16 cellular contexts compared by ENCODE assay signal in genomic region chr10:29472268-29473086, GRCh38.
DNase-seq lines count a peak whose midpoint lies in the region; ATAC-seq and TF ChIP-seq lines count a peak whose summit lies in the region.
"Had no signal": no experiment of that assay in that cellular context is flagged by ENCODE, and none has a peak within 500 bp of the region (broad histone marks: within the 10 kb centered on the region; RNA-seq: fewer than 3 reads in every experiment).

No MANE protein-coding gene starts in this region.

- intact Hi-C loops in IMR-90 (cut with micrococcal nuclease) = no loop called here
- intact Hi-C loops in activated T-helper 2 cell treated with anti-CD3 and anti-CD28 coated beads, Interferon-gamma antibody, Interleukin-2, Interleukin-4, amounts not matched to agents 10 μg/mL and 5 μg/mL and 100 μg/mL, durations not matched to agents 14 hours and 24 hours and 36 hours (cut with micrococcal nuclease) = no loop called here
- intact Hi-C loops in CD4-positive, alpha-beta T cell (cut with DNase I, micrococcal nuclease) = no loop called here

- TF ChIP-seq RAD21 in IMR-90 (IDR thresholded peaks at IDR 0.05; ENCODE audit: low read length) (no peak), SK-N-SH (IDR thresholded peaks at IDR 0.05; ENCODE audit: low read length) (no peak)

- H4K20me1 ChIP-seq in IMR-90 (ENCODE audit: insufficient read depth, low read length) = peaks cover 27% of the 10 kb centered on the region
- peaks cover 60% of the 10 kb centered on the region for H4K20me1 ChIP-seq in SK-N-SH (ENCODE audit: insufficient read depth)

- TF ChIP-seq POLR2A in IMR-90 (IDR thresholded peaks at IDR 0.05; ENCODE audit: low read depth, low read length) = no peak

- no peak overlapping the region for H2BK5ac ChIP-seq in IMR-90 (ENCODE audit: low read depth, low read length, poor library complexity, severe bottlenecking)

- peak overlapping the region; percentile 69 for H2AK9ac ChIP-seq in IMR-90 (replicated peaks; ENCODE audit: low read depth, low read length, poor library complexity)

- TF ChIP-seq CTCF in IMR-90 (conservative IDR thresholded peaks at IDR 0.05; ENCODE audit: low read depth, low read length) (no peak), SK-N-SH (IDR thresholded peaks at IDR 0.05) (no peak)
- TF ChIP-seq CTCF in CD4-positive, alpha-beta T cell (IDR thresholded peaks at IDR 0.05) = no peak

- POLR2A ChIA-PET in IMR-90 (lab: Charles Lee; ENCODE audit: unreplicated experiment) (no interaction called here), SK-N-SH (lab: Yijun Ruan, JAX) (no interaction called here)
- POLR2A ChIA-PET in CD4-positive, alpha-beta T cell (lab: Charles Lee) = no interaction called here

- TF ChIP-seq EP300 in SK-N-SH (IDR thresholded peaks at IDR 0.05; ENCODE audit: borderline replicate concordance in 1 of 2, low read depth in 1 of 2, low read length in 1 of 2) = no peak

- no peaks in the 10 kb centered on the region for H3K27me3 ChIP-seq in IMR-90 (ENCODE audit: control insufficient read depth, insufficient read depth, low read length)
- H3K27me3 ChIP-seq in iPS-20b (ENCODE audit: insufficient read depth, low read length) = no peaks in the 10 kb centered on the region
- H3K27me3 ChIP-seq in CD4-positive, alpha-beta T cell (ENCODE audit: control insufficient read depth, insufficient read depth, low read length) = no peaks in the 10 kb centered on the region
- no peaks in the 10 kb centered on the region for H3K27me3 ChIP-seq in SK-N-SH (ENCODE audit: insufficient read depth)

- H3K27ac ChIP-seq in IMR-90 (ENCODE audit: insufficient read depth, low read length) = no peak overlapping the region
- no peak overlapping the region for H3K27ac ChIP-seq in iPS-20b (ENCODE audit: low read length)
- no peak overlapping the region for H3K27ac ChIP-seq in CD4-positive, alpha-beta T cell (ENCODE audit: low read depth, low read length)
- H3K27ac ChIP-seq in caudate nucleus (ENCODE audit: low read depth, low read length) = no peak overlapping the region
- peak overlapping the region in 1 of 2 experiments; percentile 67; a peak in 2 of 4 replicates for H3K27ac ChIP-seq in SK-N-SH (ENCODE audit: low read depth in 2 of 2, low read length in 1 of 2)
- H3K27ac ChIP-seq: C4-2B had no signal

- no peak overlapping the region for H3K18ac ChIP-seq in IMR-90 (ENCODE audit: low read depth, low read length)

- peaks cover 5 to 51% of the 10 kb centered on the region in 2 experiments; a peak in 2 of 4 replicates for H3K79me1 ChIP-seq in IMR-90 (ENCODE audit: low read depth in 1 of 2, low read length in 2 of 2)

- no peak overlapping the region for H2BK15ac ChIP-seq in IMR-90 (ENCODE audit: low read depth, low read length)

- H3K9me3 ChIP-seq in IMR-90 (ENCODE audit: control insufficient read depth, insufficient read depth, low read length) (no peaks in the 10 kb centered on the region), iPS-20b (ENCODE audit: insufficient read depth, low read depth, low read length) (no peaks in the 10 kb centered on the region), SK-N-SH (no peaks in the 10 kb centered on the region)
- H3K9me3 ChIP-seq in CD4-positive, alpha-beta T cell (ENCODE audit: control insufficient read depth, low read length) = no peaks in the 10 kb centered on the region

- no TSS peak for BruUV-seq in IMR-90 (replicated peaks; lab: Mats Ljungman, UMichigan)

- CTCF ChIA-PET in IMR-90 (lab: Yijun Ruan, JAX) = no interaction called here
- CTCF ChIA-PET in CD4-positive, alpha-beta T cell (lab: Charles Lee) = no interaction called here
- CTCF ChIA-PET in SK-N-SH (lab: Yijun Ruan, JAX) = interaction anchor here (1.3 to 1.6 kb wide), 3 partner anchors 26 to 808 kb away, joined by 3 read pairs; no protein-coding TSS in a partner anchor

- H3K4me3 Mint-ChIP-seq in activated T-helper 2 cell treated with anti-CD3 and anti-CD28 coated beads, Interferon-gamma antibody, Interleukin-2, Interleukin-4, amounts not matched to agents 10 μg/mL and 5 μg/mL and 100 μg/mL, durations not matched to agents 14 hours and 24 hours and 36 hours (ENCODE audit: low read depth) = no peak overlapping the region
- no peak overlapping the region for H3K4me3 Mint-ChIP-seq in CD4-positive, alpha-beta T cell
- H3K4me3 Mint-ChIP-seq: stimulated activated memory B cell treated with anti-CD40 and anti-IgM and Interleukin-4, amounts not matched to agents 10 μg/mL and 1 μg/mL and 100 μg/mL, for 72 hours had no signal

- in situ Hi-C loops in IMR-90 (cut with MboI; ENCODE audit: low sequenced_read_pairs) = no loop called here

- no peak overlapping the region for H4K91ac ChIP-seq in IMR-90 (ENCODE audit: insufficient read depth, low read depth, low read length)

- H3K4me1 ChIP-seq in IMR-90 (ENCODE audit: control insufficient read depth, insufficient read depth, low read length) = peaks cover 14% of the 10 kb centered on the region
- no peaks in the 10 kb centered on the region; the same call in 1 of the 2 replicates for H3K4me1 ChIP-seq in iPS-20b (ENCODE audit: insufficient read depth, low read length)
- H3K4me1 ChIP-seq in SK-N-SH (ENCODE audit: control insufficient read depth in 1 of 2, insufficient read depth in 2 of 2, low read depth in 1 of 2, low read length in 1 of 2) = peaks cover 7 to 18% of the 10 kb centered on the region in 2 experiments; a peak in 3 of 4 replicates

- WGBS in IMR-90 (ENCODE audit: extremely low coverage in 2 of 2, insufficient read length in 1 of 2), 2 experiments = 100% methylated on average over 1 of the region's 5 CpGs; no CpG with 5 or more reads in 1 of the 2 experiments
- WGBS in SK-N-SH (ENCODE audit: low lambda C conversion rate) = 91% methylated on average over 5 of the region's 5 CpGs

- H3K9ac ChIP-seq in IMR-90 (ENCODE audit: low read depth, low read length) (0 out of 2 replicates have a peak overlapping the region, but pooled peaks have one; percentile 21), iPS-20b (ENCODE audit: low read depth, low read length) (0 out of 2 replicates have a peak overlapping the region, but pooled peaks have one; percentile 12), SK-N-SH (no peak overlapping the region)

- peaks cover 30% of the 10 kb centered on the region for H3K36me3 Mint-ChIP-seq in activated T-helper 2 cell treated with anti-CD3 and anti-CD28 coated beads, Interferon-gamma antibody, Interleukin-2, Interleukin-4, amounts not matched to agents 10 μg/mL and 5 μg/mL and 100 μg/mL, durations not matched to agents 14 hours and 24 hours and 36 hours (ENCODE audit: low read depth)
- H3K36me3 Mint-ChIP-seq in CD4-positive, alpha-beta T cell (ENCODE audit: low read depth) = peaks cover 83% of the 10 kb centered on the region

- peaks cover 42% of the 10 kb centered on the region for H3K36me3 ChIP-seq in IMR-90 (ENCODE audit: control insufficient read depth, insufficient read depth, low read length)
- peaks cover 4% of the 10 kb centered on the region; the same call in 1 of the 2 replicates for H3K36me3 ChIP-seq in iPS-20b (ENCODE audit: insufficient read depth, low read depth, low read length)
- H3K36me3 ChIP-seq in SK-N-SH (replicated peaks in 1 of 2; ENCODE audit: control insufficient read depth in 1 of 2, insufficient read depth in 2 of 2, low read length in 1 of 2) = peaks cover 79 to 82% of the 10 kb centered on the region in 2 experiments

- H3F3A ChIP-seq in SK-N-SH (replicated peaks; ENCODE audit: insufficient read depth) = peaks cover 24% of the 10 kb centered on the region

- no peak overlapping the region for H4K8ac ChIP-seq in IMR-90 (ENCODE audit: low read depth in 2 of 2, low read length in 2 of 2)

- H3K79me2 ChIP-seq in SK-N-SH (ENCODE audit: insufficient read depth) = 0 out of 2 replicates have a peak, but pooled peaks cover 4% of the 10 kb centered on the region

- DNase-seq in IMR-90 = no peak
- DNase-seq in activated T-helper 2 cell treated with anti-CD3 and anti-CD28 coated beads, Interferon-gamma antibody, Interleukin-2, Interleukin-4, amounts not matched to agents 10 μg/mL and 5 μg/mL and 100 μg/mL, durations not matched to agents 14 hours and 24 hours and 36 hours (ENCODE audit: low spot score) = no peak
- DNase-seq in renal cortical epithelial cell (ENCODE audit: low read depth) = peak; percentile 90
- no peak for DNase-seq in cerebellar cortex (ENCODE audit: low spot score)
- no peak for DNase-seq in CD4-positive, alpha-beta T cell
- no peak for DNase-seq in caudate nucleus (lab: John Stamatoyannopoulos, UW)
- no peak for DNase-seq in SK-N-SH
- DNase-seq: activated CD4-positive, alpha-beta T cell treated with anti-CD3 and anti-CD28 coated beads, Interleukin-2, amount 50 U/mL, for 48 hours; activated gamma-delta T cell treated with Interleukin-2 at 50 U/mL for 16 hours; central memory CD4-positive, alpha-beta T cell; EL; NCI-H1092 treated with DMSO at 0.1 percent for 48 hours; stimulated activated CD4-positive, alpha-beta T cell treated with anti-CD3 and anti-CD28 coated beads, Interleukin-2, amount 100 ng/mL, for 48 hours had no signal

- H3K9me2 ChIP-seq in SK-N-SH = no peaks in the 10 kb centered on the region

- H3K9me1 ChIP-seq in IMR-90 (ENCODE audit: insufficient read depth, low read length) = peaks cover 15% of the 10 kb centered on the region

- peak overlapping the region; percentile 51 for H3K4ac ChIP-seq in IMR-90 (ENCODE audit: low read depth, low read length)

- no peak overlapping the region for H4K5ac ChIP-seq in IMR-90 (ENCODE audit: low read depth, low read length)

- ATAC-seq in IMR-90 (ENCODE audit: low read depth) = no peak
- ATAC-seq in CD4-positive, alpha-beta T cell (ENCODE audit: poor library complexity) = no peak
- ATAC-seq: stimulated activated memory B cell treated with anti-CD40 and anti-IgM and Interleukin-4, amounts not matched to agents 10 μg/mL and 1 μg/mL and 100 μg/mL, for 72 hours had no signal

- no peaks in the 10 kb centered on the region for H3K27me3 Mint-ChIP-seq in activated T-helper 2 cell treated with anti-CD3 and anti-CD28 coated beads, Interferon-gamma antibody, Interleukin-2, Interleukin-4, amounts not matched to agents 10 μg/mL and 5 μg/mL and 100 μg/mL, durations not matched to agents 14 hours and 24 hours and 36 hours (ENCODE audit: low read depth)
- H3K27me3 Mint-ChIP-seq in CD4-positive, alpha-beta T cell = no peaks in the 10 kb centered on the region
- H3K27me3 Mint-ChIP-seq: stimulated activated memory B cell treated with anti-CD40 and anti-IgM and Interleukin-4, amounts not matched to agents 10 μg/mL and 1 μg/mL and 100 μg/mL, for 72 hours had no signal

- dilution Hi-C loops in IMR-90 (cut with HindIII; ENCODE audit: low sequenced_read_pairs, unreplicated experiment) = no loop called here

- peak overlapping the region; percentile 62 for H3K27ac Mint-ChIP-seq in activated T-helper 2 cell treated with anti-CD3 and anti-CD28 coated beads, Interferon-gamma antibody, Interleukin-2, Interleukin-4, amounts not matched to agents 10 μg/mL and 5 μg/mL and 100 μg/mL, durations not matched to agents 14 hours and 24 hours and 36 hours
- H3K27ac Mint-ChIP-seq in CD4-positive, alpha-beta T cell = no peak overlapping the region
- H3K27ac Mint-ChIP-seq: stimulated activated memory B cell treated with anti-CD40 and anti-IgM and Interleukin-4, amounts not matched to agents 10 μg/mL and 1 μg/mL and 100 μg/mL, for 72 hours had no signal

- H3K4me3 ChIP-seq in IMR-90 (ENCODE audit: insufficient read depth, low read depth, low read length) (no peak overlapping the region), iPS-20b (ENCODE audit: low read length) (no peak overlapping the region), SK-N-SH (ENCODE audit: low read depth in 2 of 2, low read length in 1 of 2) (no peak overlapping the region)

- H2BK120ac ChIP-seq in IMR-90 (ENCODE audit: low read depth, low read length) = no peak overlapping the region

- H3K9me3 Mint-ChIP-seq in activated T-helper 2 cell treated with anti-CD3 and anti-CD28 coated beads, Interferon-gamma antibody, Interleukin-2, Interleukin-4, amounts not matched to agents 10 μg/mL and 5 μg/mL and 100 μg/mL, durations not matched to agents 14 hours and 24 hours and 36 hours = no peaks in the 10 kb centered on the region
- H3K9me3 Mint-ChIP-seq in CD4-positive, alpha-beta T cell = no peaks in the 10 kb centered on the region
- H3K9me3 Mint-ChIP-seq: stimulated activated memory B cell treated with anti-CD40 and anti-IgM and Interleukin-4, amounts not matched to agents 10 μg/mL and 1 μg/mL and 100 μg/mL, for 72 hours had no signal

- H2BK20ac ChIP-seq in IMR-90 (ENCODE audit: low read depth, low read length) = no peak overlapping the region

- no peak overlapping the region for H3K4me2 ChIP-seq in IMR-90 (ENCODE audit: low read depth, low read length)
- no peak overlapping the region for H3K4me2 ChIP-seq in SK-N-SH

- peak overlapping the region; percentile 70; the same call in 1 of the 2 replicates for H2AK5ac ChIP-seq in IMR-90 (ENCODE audit: low read depth, low read length)

- H3K14ac ChIP-seq in IMR-90 (replicated peaks; ENCODE audit: low read depth, low read length) = no peak overlapping the region

- H3K56ac ChIP-seq in IMR-90 (ENCODE audit: extremely low read depth, insufficient read depth, low read length) = no peak overlapping the region

- peaks cover 28% of the 10 kb centered on the region for H3K4me1 Mint-ChIP-seq in activated T-helper 2 cell treated with anti-CD3 and anti-CD28 coated beads, Interferon-gamma antibody, Interleukin-2, Interleukin-4, amounts not matched to agents 10 μg/mL and 5 μg/mL and 100 μg/mL, durations not matched to agents 14 hours and 24 hours and 36 hours (ENCODE audit: low read depth)
- H3K4me1 Mint-ChIP-seq in CD4-positive, alpha-beta T cell (ENCODE audit: low read depth) = no peaks in the 10 kb centered on the region
- H3K4me1 Mint-ChIP-seq: stimulated activated memory B cell treated with anti-CD40 and anti-IgM and Interleukin-4, amounts not matched to agents 10 μg/mL and 1 μg/mL and 100 μg/mL, for 72 hours had no signal

- H3K23ac ChIP-seq in IMR-90 (ENCODE audit: low read depth, low read length) = peak overlapping the region; percentile 67

- H2AFZ ChIP-seq in IMR-90 (replicated peaks; ENCODE audit: low read length, poor library complexity) (no peak overlapping the region), SK-N-SH (ENCODE audit: low read depth) (no peak overlapping the region)
